1 cellular context compared by ENCODE assay signal in genomic region chr20:10609726-10610125, GRCh38.
TF ChIP-seq lines count a peak whose summit lies in the region.

No MANE protein-coding gene starts in this region.

TF ChIP-seq in endothelial cell of umbilical vein, 7 proteins besides CTCF, POLR2A, EP300 and RAD21 (continued from another document):
- TF ChIP-seq MAX (IDR thresholded peaks at IDR 0.05; ENCODE audit: insufficient read depth, insufficient read length), result no peak
- TF ChIP-seq JUN (IDR thresholded peaks at IDR 0.05; ENCODE audit: borderline replicate concordance, insufficient read depth, insufficient read length, low read depth), result no peak
- no peak for TF ChIP-seq MYC (IDR thresholded peaks at IDR 0.05; ENCODE audit: low read depth, low read length)
- no peak for TF ChIP-seq POLR2AphosphoS5 (IDR thresholded peaks at IDR 0.05; ENCODE audit: insufficient read depth, low read depth, low read length)
- no peak for TF ChIP-seq EZH2 (IDR thresholded peaks at IDR 0.05; ENCODE audit: borderline replicate concordance, low read depth, low read length, severe bottlenecking)
